Comparison of ENCODE assay signal across 9 cellular contexts in the genomic region with DNA sequence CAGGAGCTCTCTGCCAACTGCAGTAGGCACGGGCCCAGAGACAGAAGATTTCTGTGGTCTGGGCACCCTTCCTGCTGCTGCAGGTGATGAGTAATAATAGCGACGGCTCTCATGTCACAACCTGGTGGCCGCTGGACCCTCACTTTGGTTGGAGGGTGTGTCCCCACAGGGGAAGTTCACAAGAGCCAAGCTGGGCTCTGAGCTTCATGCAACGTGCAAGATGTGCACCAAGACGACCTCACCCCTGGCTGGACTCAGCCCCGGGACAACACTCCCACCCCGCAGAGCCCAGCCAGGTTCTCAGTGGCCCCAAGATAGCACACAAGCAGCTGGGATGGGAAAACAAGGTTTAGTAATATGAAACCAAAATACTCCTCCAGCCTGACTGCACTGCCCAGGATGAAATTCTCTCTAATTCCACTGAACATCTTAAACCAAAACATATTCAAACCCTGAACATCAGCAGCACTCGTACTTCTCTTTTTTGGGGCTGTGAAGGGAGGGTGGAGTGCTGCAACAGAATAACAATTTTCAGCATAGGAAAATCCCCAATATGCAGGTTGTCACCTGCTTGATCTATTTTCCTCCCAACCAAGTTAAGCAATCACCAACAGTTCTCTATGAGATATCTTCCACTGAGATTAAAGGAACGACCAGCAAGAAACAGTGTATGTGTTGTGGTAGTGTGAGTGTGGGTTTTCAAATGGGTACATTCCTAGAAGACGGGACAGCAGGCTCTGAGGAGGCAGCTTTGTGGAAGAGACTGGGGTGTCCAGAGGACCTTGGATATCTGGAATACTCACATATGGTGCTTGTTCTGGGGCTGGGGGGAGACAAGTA. TPM values are rescaled to one million over a fixed set of nuclear protein-coding genes. Genes with fewer than 3 reads are reported as not detected.
A peak's percentile ranks its signal among the peaks of the same experiment; 100 is the strongest.
DNase-seq lines count a peak whose midpoint lies in the region; ATAC-seq, FAIRE-seq and TF ChIP-seq lines count a peak whose summit lies in the region.
"Had no signal": no experiment of that assay in that cellular context is flagged by ENCODE, and none has a peak within 500 bp of the region (broad histone marks: within the 10 kb centered on the region; RNA-seq: fewer than 3 reads in every experiment).

No MANE protein-coding gene starts in this region.

- in situ Hi-C loops in mammary epithelial cell (cut with MboI; ENCODE audit: low sequenced_read_pairs in 2 of 2): no loop called here

- peaks cover 8% of the 10 kb centered on the region for H3K4me1 Mint-ChIP-seq in activated T-cell treated with anti-CD3 and anti-CD28 coated beads, Interleukin-2, amount 50 U/mL, for 72 hours (ENCODE audit: low read depth)

- TF ChIP-seq POLR2A in breast epithelium (IDR thresholded peaks at IDR 0.05): no peak
- TF ChIP-seq POLR2A in suprapubic skin (IDR thresholded peaks at IDR 0.05): no peak
- no peak for TF ChIP-seq POLR2A in prostate gland (IDR thresholded peaks at IDR 0.05)

- H3K79me1 ChIP-seq in trophoblast cell (ENCODE audit: low read length): no peaks in the 10 kb centered on the region

- no peaks in the 10 kb centered on the region for H3K27me3 Mint-ChIP-seq in activated T-cell treated with anti-CD3 and anti-CD28 coated beads, Interleukin-2, amount 50 U/mL, for 72 hours (ENCODE audit: low read depth)

- H3K36me3 ChIP-seq in breast epithelium (no peaks in the 10 kb centered on the region), mammary epithelial cell (ENCODE audit: insufficient read depth, low read length) (no peaks in the 10 kb centered on the region), suprapubic skin (no peaks in the 10 kb centered on the region), trophoblast cell (ENCODE audit: control insufficient read depth in 1 of 2, insufficient read depth in 2 of 2, low read length in 2 of 2) (no peaks in the 10 kb centered on the region), prostate gland (no peaks in the 10 kb centered on the region)

- CTCF ChIA-PET in mammary epithelial cell (lab: Charles Lee; ENCODE audit: low non-redundant PET): no interaction called here

- H3K27ac ChIP-seq in breast epithelium (peak overlapping the region; percentile 24 to 36), mammary epithelial cell (ENCODE audit: insufficient read depth, low read depth, low read length) (no peak overlapping the region), suprapubic skin (peak overlapping the region; percentile 47), trophoblast cell (ENCODE audit: low read depth, low read length) (no peak overlapping the region), prostate gland (no peak overlapping the region)

- TF ChIP-seq CTCF in breast epithelium (IDR thresholded peaks at IDR 0.05): no peak
- no peak for TF ChIP-seq CTCF in mammary epithelial cell (conservative IDR thresholded peaks at IDR 0.05 in 1 of 2, IDR thresholded peaks at IDR 0.05 in 1 of 2; ENCODE audit: extremely low read depth in 1 of 2, insufficient read depth in 1 of 2, low read depth in 1 of 2, low read length in 2 of 2)
- no peak for TF ChIP-seq CTCF in suprapubic skin (IDR thresholded peaks at IDR 0.05)
- no peak for TF ChIP-seq CTCF in prostate gland (IDR thresholded peaks at IDR 0.05)

- H2BK12ac ChIP-seq in trophoblast cell (ENCODE audit: low read length): no peak overlapping the region

- H4K20me1 ChIP-seq in mammary epithelial cell (ENCODE audit: insufficient read depth, low read length): no peaks in the 10 kb centered on the region

- no peak for FAIRE-seq in urothelium cell line (lab: Jason Lieb, UNC)
- FAIRE-seq: colon had no signal

- H3K4me2 ChIP-seq in mammary epithelial cell (ENCODE audit: insufficient read depth, low read depth, low read length): no peak overlapping the region
- no peak overlapping the region for H3K4me2 ChIP-seq in trophoblast cell (ENCODE audit: low read length)

- H3K4me1 ChIP-seq in breast epithelium: peaks cover 6% of the 10 kb centered on the region in 2 donors
- H3K4me1 ChIP-seq in mammary epithelial cell (ENCODE audit: insufficient read depth, low read length): no peaks in the 10 kb centered on the region
- H3K4me1 ChIP-seq in suprapubic skin: peaks cover 36% of the 10 kb centered on the region
- peaks cover 0 to 2% of the 10 kb centered on the region in 2 experiments for H3K4me1 ChIP-seq in trophoblast cell (ENCODE audit: control insufficient read depth in 1 of 2, insufficient read depth in 2 of 2, low read length in 2 of 2)
- H3K4me1 ChIP-seq in prostate gland (replicated peaks): no peaks in the 10 kb centered on the region

- intact Hi-C loops in breast epithelium (cut with DNase I; ENCODE audit: low total_unique reads): no loop called here
- intact Hi-C loops in mammary epithelial cell (cut with micrococcal nuclease): no loop called here
- intact Hi-C loops in prostate gland (cut with DNase I): no loop called here

- no peaks in the 10 kb centered on the region for H3K9me3 Mint-ChIP-seq in activated T-cell treated with anti-CD3 and anti-CD28 coated beads, Interleukin-2, amount 50 U/mL, for 72 hours

- no peak for DNase-seq in breast epithelium (ENCODE audit: low spot score in 2 of 2)
- DNase-seq in mammary epithelial cell: no peak
- peak; percentile 39 to 41 for DNase-seq in activated T-cell treated with anti-CD3 and anti-CD28 coated beads, Interleukin-2, amount 50 U/mL, for 72 hours
- no peak for DNase-seq in suprapubic skin (ENCODE audit: low spot score in 2 of 2)
- DNase-seq in trophoblast cell: no peak
- no peak for DNase-seq in urothelium cell line (ENCODE audit: low spot score)
- no peak for DNase-seq in prostate gland (ENCODE audit: low spot score)

- H3K4ac ChIP-seq in trophoblast cell (ENCODE audit: low read depth, low read length): no peak overlapping the region

- no peak overlapping the region for H2AK5ac ChIP-seq in trophoblast cell (ENCODE audit: low read length)

- H3K36me3 Mint-ChIP-seq in activated T-cell treated with anti-CD3 and anti-CD28 coated beads, Interleukin-2, amount 50 U/mL, for 72 hours (ENCODE audit: insufficient read depth in 2 of 2): peaks cover 30 to 31% of the 10 kb centered on the region in 2 donors

- H4K12ac ChIP-seq in trophoblast cell (ENCODE audit: low read depth, low read length): no peak overlapping the region

- no peak overlapping the region for H3K14ac ChIP-seq in trophoblast cell (ENCODE audit: low read length)

- H3K23ac ChIP-seq in trophoblast cell (ENCODE audit: low read length): no peak overlapping the region

- no peak overlapping the region for H2BK120ac ChIP-seq in trophoblast cell (ENCODE audit: insufficient read depth, low read length, poor library complexity)

- H3K4me3 Mint-ChIP-seq in activated T-cell treated with anti-CD3 and anti-CD28 coated beads, Interleukin-2, amount 50 U/mL, for 72 hours: peak overlapping the region; percentile 49 to 62

- dilution Hi-C loops in mammary epithelial cell (cut with HindIII; ENCODE audit: low sequenced_read_pairs): no loop called here

- peak; percentile 63 for ATAC-seq in HG03097 (IDR thresholded peaks at IDR 0.05; ENCODE audit: low FRiP score, unreplicated experiment)
- ATAC-seq in activated T-cell treated with anti-CD3 and anti-CD28 coated beads, Interleukin-2, amount 50 U/mL, for 72 hours (replicated peaks in 1 of 2): peak; percentile 82 to 87

- no peak overlapping the region for H3K18ac ChIP-seq in trophoblast cell (ENCODE audit: low read length)

- H4K8ac ChIP-seq in trophoblast cell (ENCODE audit: low read depth, low read length): no peak overlapping the region

- no peak for TF ChIP-seq EP300 in suprapubic skin (IDR thresholded peaks at IDR 0.05)

- H2AFZ ChIP-seq in mammary epithelial cell (ENCODE audit: low read depth, low read length) (no peak overlapping the region), trophoblast cell (ENCODE audit: insufficient read depth, low read length, poor library complexity) (no peak overlapping the region)

- H3K79me2 ChIP-seq in mammary epithelial cell (ENCODE audit: insufficient read depth, low read length) (no peaks in the 10 kb centered on the region), trophoblast cell (ENCODE audit: control insufficient read depth, insufficient read depth, low read length, poor library complexity) (no peaks in the 10 kb centered on the region)

- no TSS peak for BruUV-seq in mammary epithelial cell (replicated peaks; lab: Mats Ljungman, UMichigan)

- H2BK5ac ChIP-seq in trophoblast cell (ENCODE audit: low read depth, low read length, poor library complexity): no peak overlapping the region

- H4K91ac ChIP-seq in trophoblast cell (ENCODE audit: low read depth, low read length): no peak overlapping the region

- H3K27me3 ChIP-seq in breast epithelium (no peaks in the 10 kb centered on the region), mammary epithelial cell (ENCODE audit: insufficient read depth, low read length) (no peaks in the 10 kb centered on the region), suprapubic skin (no peaks in the 10 kb centered on the region), trophoblast cell (ENCODE audit: insufficient read depth, low read length) (no peaks in the 10 kb centered on the region), prostate gland (replicated peaks; ENCODE audit: insufficient read depth) (no peaks in the 10 kb centered on the region)

- H3K4me3 ChIP-seq in breast epithelium (no peak overlapping the region), mammary epithelial cell (replicated peaks in 1 of 3; ENCODE audit: insufficient read depth in 1 of 3, low read depth in 2 of 3, low read length in 3 of 3) (no peak overlapping the region), suprapubic skin (peak overlapping the region; percentile 7), trophoblast cell (ENCODE audit: low read depth, low read length) (no peak overlapping the region), prostate gland (no peak overlapping the region)

- H3K9me3 ChIP-seq in breast epithelium (no peaks in the 10 kb centered on the region), mammary epithelial cell (replicated peaks; ENCODE audit: insufficient read depth, low read length) (no peaks in the 10 kb centered on the region), suprapubic skin (no peaks in the 10 kb centered on the region), trophoblast cell (ENCODE audit: insufficient read depth, low read depth, low read length) (no peaks in the 10 kb centered on the region), prostate gland (no peaks in the 10 kb centered on the region)

- H3K9ac ChIP-seq in mammary epithelial cell (ENCODE audit: insufficient read depth, low read length): no peak overlapping the region
- H3K9ac ChIP-seq in trophoblast cell (ENCODE audit: low read length): no peak overlapping the region

- 26% methylated on average over 10 of the region's 11 CpGs for WGBS in mammary epithelial cell (ENCODE audit: low coverage, missing lambda C conversion rate)
- WGBS in suprapubic skin: 35% methylated on average over 11 of the region's 11 CpGs
- WGBS in trophoblast cell (ENCODE audit: extremely low coverage, insufficient coverage, insufficient read length): no CpG with 5 or more reads among the region's 11 CpGs
- WGBS in prostate gland: 60% methylated on average over 11 of the region's 11 CpGs

- H3K27ac Mint-ChIP-seq in activated T-cell treated with anti-CD3 and anti-CD28 coated beads, Interleukin-2, amount 50 U/mL, for 72 hours: peak overlapping the region; percentile 14

RNA-seq across cellular contexts. Expression of a gene that starts 26.5 kb away (rescaled TPM):
- total RNA-seq in breast epithelium: 10 to 100 TPM; 41.3 to 82.5 (median 43.6) TPM
- total RNA-seq in mammary epithelial cell: 1 to 10 TPM in 1 of 2 donors, under 1 TPM in 1; 0.83 to 1.6 TPM
- polyA plus RNA-seq in mammary epithelial cell: 0.37 TPM
- 0.67 TPM for polyA minus RNA-seq in mammary epithelial cell
- 100 to 1,000 TPM in 1 of 2 donors, 10 to 100 TPM in 1; 98.3 to 133 TPM for total RNA-seq in activated T-cell treated with anti-CD3 and anti-CD28 coated beads, Interleukin-2, amount 50 U/mL, for 72 hours
- total RNA-seq in suprapubic skin: 10 to 100 TPM; 10.7 to 37.3 (median 24.2) TPM
- 5.8 and 6.5 TPM in 2 replicates for polyA plus RNA-seq in trophoblast cell (2013)
- total RNA-seq in prostate gland: 10 to 100 TPM; 14.8 to 38.4 TPM

Comparison
In these comparisons a context has a peak if more than half of its experiments do, and no peak if none do; other contexts are left out.
1. H3K27ac ChIP-seq: peak in breast epithelium (2 of 2) and suprapubic skin (single experiment); none in mammary epithelial cell (single experiment), trophoblast cell (single experiment) and prostate gland (0 of 2).
2. RNA of a gene that starts 26.5 kb away (total RNA-seq): 98.3 to 133 TPM in activated T-cell treated with anti-CD3 and anti-CD28 coated beads, Interleukin-2, amount 50 U/mL, for 72 hours, 41.3 to 82.5 TPM in breast epithelium, 14.8 to 38.4 TPM in prostate gland and 10.7 to 37.3 TPM in suprapubic skin; 0.83 to 1.6 TPM in mammary epithelial cell; every median in the first group is over 4 times any median in the second.
3. DNase-seq: peak in activated T-cell treated with anti-CD3 and anti-CD28 coated beads, Interleukin-2, amount 50 U/mL, for 72 hours (2 of 2); none in breast epithelium (0 of 2), mammary epithelial cell (single experiment), suprapubic skin (0 of 2), trophoblast cell (0 of 2), urothelium cell line (single experiment) and prostate gland (single experiment).